8 cellular contexts compared by ENCODE assay signal in genomic region chr12:64824130-64824499, GRCh38. TPM values are rescaled to one million over a fixed set of nuclear protein-coding genes. Genes with fewer than 3 reads are reported as not detected.
A peak's percentile ranks its signal among the peaks of the same experiment; 100 is the strongest.
DNase-seq lines count a peak whose midpoint lies in the region; ATAC-seq and TF ChIP-seq lines count a peak whose summit lies in the region.

No MANE protein-coding gene starts in this region.

- H3K4me1 Mint-ChIP-seq in CD14-positive monocyte (peaks cover 23% of the 10 kb centered on the region), brain (peaks cover 26% of the 10 kb centered on the region)

- intact Hi-C loops in CD14-positive monocyte (cut with micrococcal nuclease): no loop called here
- intact Hi-C loops in mucosa of descending colon (cut with DNase I, micrococcal nuclease): no loop called here

- peak overlapping the region; percentile 29 for H3K4me3 ChIP-seq in mucosa of stomach (ENCODE audit: low read length)
- H3K4me3 ChIP-seq in mucosa of descending colon: no peak overlapping the region

- ATAC-seq in HG02642 (IDR thresholded peaks at IDR 0.05; ENCODE audit: poor library complexity, unreplicated experiment) (peak; percentile 28), mucosa of descending colon (no peak), GM19467 (IDR thresholded peaks at IDR 0.05; ENCODE audit: unreplicated experiment) (no peak), GM18867 (IDR thresholded peaks at IDR 0.05; ENCODE audit: unreplicated experiment) (no peak)

- H3K36me3 Mint-ChIP-seq in CD14-positive monocyte: peaks cover 1 to 3% of the 10 kb centered on the region in 2 donors
- H3K36me3 Mint-ChIP-seq in brain: peaks cover 10% of the 10 kb centered on the region

- H3K27ac Mint-ChIP-seq in CD14-positive monocyte (no peak overlapping the region), brain (peak overlapping the region in 3 of 5 experiments; percentile 55 to 83 (median 56))

- peak overlapping the region; percentile 35 for H3K9ac ChIP-seq in mucosa of stomach (ENCODE audit: low read length)

- H3K9me3 Mint-ChIP-seq in CD14-positive monocyte: peaks cover 0 to 30% (median 12%) of the 10 kb centered on the region in 7 donors
- H3K9me3 Mint-ChIP-seq in brain: peaks cover 3 to 11% (median 10%) of the 10 kb centered on the region in 5 experiments

- H3K9me3 ChIP-seq in mucosa of stomach (ENCODE audit: control insufficient read depth, low read length) (no peaks in the 10 kb centered on the region), mucosa of descending colon (peaks cover 3% of the 10 kb centered on the region)

- no peak for TF ChIP-seq CTCF in CD14-positive monocyte (IDR thresholded peaks at IDR 0.05)
- TF ChIP-seq CTCF in brain (conservative IDR thresholded peaks at IDR 0.05): no peak
- TF ChIP-seq CTCF in mucosa of descending colon (IDR thresholded peaks at IDR 0.05): no peak

- H3K36me3 ChIP-seq in mucosa of stomach (ENCODE audit: control insufficient read depth, insufficient read depth, low read length): no peaks in the 10 kb centered on the region
- H3K36me3 ChIP-seq in mucosa of descending colon (ENCODE audit: low read depth): no peaks in the 10 kb centered on the region

- peaks cover 16% of the 10 kb centered on the region for H3K4me1 ChIP-seq in mucosa of stomach (ENCODE audit: control insufficient read depth, insufficient read depth, low read length)
- peaks cover 23% of the 10 kb centered on the region for H3K4me1 ChIP-seq in mucosa of descending colon (ENCODE audit: low read depth)

- H3K4me3 Mint-ChIP-seq in CD14-positive monocyte (peak overlapping the region; percentile 24 to 86), brain (peak overlapping the region; percentile 80 to 88 (median 85))

- H3K27me3 Mint-ChIP-seq in CD14-positive monocyte (ENCODE audit: low read depth in 3 of 3) (peaks cover 58 to 76% (median 62%) of the 10 kb centered on the region in 3 donors), brain (peaks cover 40% of the 10 kb centered on the region)

- H3K27me3 ChIP-seq in mucosa of stomach (ENCODE audit: control insufficient read depth, insufficient read depth, low read length): peaks cover 27% of the 10 kb centered on the region

- no peak for DNase-seq in CD14-positive monocyte (ENCODE audit: low spot score)
- no peak for DNase-seq in mucosa of descending colon
- DNase-seq in GF-D8 (lab: John Stamatoyannopoulos, UW): no peak

RNA-seq across cellular contexts. Expression of gene TBC1D30, which starts 0.3 kb away (rescaled TPM):
- polyA plus RNA-seq in CD14-positive monocyte (1 to 10 TPM; 1.1 to 2.7 TPM), brain (ENCODE audit: insufficient read depth, low read depth, low replicate concordance) (12.0 TPM)
- total RNA-seq in mucosa of descending colon: 1 to 10 TPM; 3.6 to 8.7 (median 7.4) TPM

Comparison
In these comparisons a context has a peak if more than half of its experiments do, and no peak if none do; other contexts are left out.
1. H3K27ac Mint-ChIP-seq: peak in brain (3 of 5); none in CD14-positive monocyte (0 of 7).